Comparison of ENCODE assay signal across 17 cellular contexts in the genomic region with DNA sequence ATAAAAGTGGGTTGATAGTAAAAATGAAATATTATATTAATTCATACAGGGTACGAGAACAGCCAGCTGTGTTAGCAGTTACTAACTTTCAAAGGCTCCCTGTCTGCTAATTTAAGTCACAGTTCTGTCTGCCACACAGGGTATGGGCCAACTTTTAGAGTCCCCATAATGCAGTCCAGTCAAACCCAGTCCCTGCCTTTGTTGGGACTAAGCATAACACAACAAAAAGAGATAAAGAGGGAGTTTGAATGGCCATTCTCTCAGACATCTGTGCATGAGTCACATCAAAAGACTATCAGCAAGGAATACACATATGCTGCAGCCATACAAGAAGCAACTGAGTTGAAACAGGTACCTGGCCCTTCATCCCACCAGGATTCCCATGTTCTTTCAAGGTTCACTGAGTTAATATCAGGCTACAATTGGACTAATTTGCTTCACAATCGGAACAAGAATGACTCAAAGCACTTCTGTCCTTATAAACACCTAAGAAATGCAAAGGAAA.
A peak's percentile ranks its signal among the peaks of the same experiment; 100 is the strongest.
DNase-seq lines count a peak whose midpoint lies in the region; ATAC-seq lines count a peak whose summit lies in the region.
"Had no signal": no experiment of that assay in that cellular context is flagged by ENCODE, and none has a peak within 500 bp of the region (broad histone marks: within the 10 kb centered on the region; RNA-seq: fewer than 3 reads in every experiment).

No MANE protein-coding gene starts in this region.

- H3K9ac ChIP-seq in neuronal stem cell (ENCODE audit: low read depth, low read length, poor library complexity), result no peak overlapping the region
- H3K9ac ChIP-seq: BLaER1 treated with 17β-estradiol and CSF1 and Interleukin-3, amounts not matched to agents 10 nM and 100 nM had no signal

- DNase-seq in Ammon's horn (ENCODE audit: low spot score), result peak; percentile 2
- peak; percentile 4 for DNase-seq in iPS-NIHi11 (ENCODE audit: low spot score)
- DNase-seq in neuronal stem cell (ENCODE audit: low spot score), result peak; percentile 14
- DNase-seq in activated T-cell treated with anti-CD3 and anti-CD28 coated beads, Interleukin-2, amount 50 U/mL, for 48 hours, result no peak
- no peak for DNase-seq in HT-29 (ENCODE audit: low spot score)
- DNase-seq in 8988T, result no peak
- DNase-seq: AML-193; Calu3; CD4-positive, CD25-positive, alpha-beta regulatory T cell; DMS 273 treated with DMSO at 0.1 percent for 48 hours; GOT3; H9 had no signal

- H2BK5ac ChIP-seq in neuronal stem cell (ENCODE audit: low read length), result no peak overlapping the region

- no peaks in the 10 kb centered on the region for H3K79me1 ChIP-seq in neuronal stem cell (ENCODE audit: low read depth, low read length)

- H2BK15ac ChIP-seq in neuronal stem cell (ENCODE audit: low read length), result no peak overlapping the region

- H3K23ac ChIP-seq in neuronal stem cell (ENCODE audit: low read depth, low read length, poor library complexity), result no peak overlapping the region

- H3K4me3 ChIP-seq in neuronal stem cell (ENCODE audit: low read length in 2 of 2), result no peak overlapping the region
- H3K4me3 ChIP-seq: BLaER1 treated with 17β-estradiol and CSF1 and Interleukin-3, amounts not matched to agents 10 nM and 100 nM; GM12878 had no signal

- no peaks in the 10 kb centered on the region for H3K36me3 ChIP-seq in neuronal stem cell (replicated peaks in 1 of 2; ENCODE audit: control insufficient read depth in 2 of 2, insufficient read depth in 2 of 2, low read length in 2 of 2)
- H3K36me3 ChIP-seq: BLaER1 treated with 17β-estradiol and CSF1 and Interleukin-3, amounts not matched to agents 10 nM and 100 nM had no signal

- WGBS in neuronal stem cell (ENCODE audit: extremely low coverage in 2 of 2, insufficient read length in 2 of 2, insufficient replicate concordance in 1 of 2), 2 donors, result no CpG with 5 or more reads among the region's 2 CpGs

- H2BK120ac ChIP-seq in neuronal stem cell (ENCODE audit: low read depth, low read length), result no peak overlapping the region

- no peak overlapping the region for H2BK12ac ChIP-seq in neuronal stem cell (ENCODE audit: low read length)

- peaks cover 0 to 3% of the 10 kb centered on the region in 2 donors for H3K9me3 ChIP-seq in neuronal stem cell (replicated peaks in 1 of 2; ENCODE audit: control insufficient read depth in 2 of 2, insufficient read depth in 1 of 2, low read depth in 1 of 2, low read length in 2 of 2)
- H3K9me3 ChIP-seq: BLaER1 treated with 17β-estradiol and CSF1 and Interleukin-3, amounts not matched to agents 10 nM and 100 nM had no signal

- H3K27me3 ChIP-seq in neuronal stem cell (ENCODE audit: control insufficient read depth in 3 of 3, insufficient read depth in 3 of 3, low read depth in 1 of 3, low read length in 3 of 3), result no peaks in the 10 kb centered on the region
- H3K27me3 ChIP-seq: BLaER1 treated with 17β-estradiol and CSF1 and Interleukin-3, amounts not matched to agents 10 nM and 100 nM had no signal

- no peak overlapping the region for H3K4me2 ChIP-seq in neuronal stem cell (ENCODE audit: insufficient read depth, low read length, poor library complexity, severe bottlenecking)
- H3K4me2 ChIP-seq: BLaER1 treated with 17β-estradiol and CSF1 and Interleukin-3, amounts not matched to agents 10 nM and 100 nM had no signal

- no peak overlapping the region for H3K18ac ChIP-seq in neuronal stem cell (ENCODE audit: low read length)

- no peak overlapping the region for H2AFZ ChIP-seq in neuronal stem cell (ENCODE audit: low read length)

- H3K14ac ChIP-seq in neuronal stem cell (ENCODE audit: low read length), result no peak overlapping the region

- no peak overlapping the region for H3K4ac ChIP-seq in neuronal stem cell (ENCODE audit: low read length)

- no peak overlapping the region for H2AK5ac ChIP-seq in neuronal stem cell (ENCODE audit: low read depth, low read length)

- no peak overlapping the region for H4K8ac ChIP-seq in neuronal stem cell (ENCODE audit: low read depth, low read length)

- no peak overlapping the region for H4K91ac ChIP-seq in neuronal stem cell (ENCODE audit: low read depth, low read length, poor library complexity)

- peaks cover 3 to 13% of the 10 kb centered on the region in 2 donors for H3K4me1 ChIP-seq in neuronal stem cell (ENCODE audit: control insufficient read depth in 2 of 2, insufficient read depth in 1 of 2, low read depth in 1 of 2, low read length in 2 of 2)
- H3K4me1 ChIP-seq: BLaER1 treated with 17β-estradiol and CSF1 and Interleukin-3, amounts not matched to agents 10 nM and 100 nM had no signal

- no peak for ATAC-seq in HG03159 (IDR thresholded peaks at IDR 0.05; ENCODE audit: unreplicated experiment)
- ATAC-seq: GM12878 had no signal

- H3K27ac ChIP-seq in cingulate gyrus (ENCODE audit: low read depth, low read length) (peak overlapping the region; percentile 30), neuronal stem cell (replicated peaks; ENCODE audit: low read length) (no peak overlapping the region)
- H3K27ac ChIP-seq: 22Rv1; BLaER1 treated with 17β-estradiol and CSF1 and Interleukin-3, amounts not matched to agents 10 nM and 100 nM had no signal

Comparison
In these comparisons a context has a peak if more than half of its experiments do, and no peak if none do; other contexts are left out.
1. DNase-seq: peak in Ammon's horn (single experiment), iPS-NIHi11 (single experiment) and neuronal stem cell (single experiment); none in activated T-cell treated with anti-CD3 and anti-CD28 coated beads, Interleukin-2, amount 50 U/mL, for 48 hours (0 of 2), HT-29 (single experiment) and 8988T (single experiment).